9 cellular contexts compared by ENCODE assay signal in genomic region chr19:18425515-18426415, GRCh38. TPM values are rescaled to one million over a fixed set of nuclear protein-coding genes. Genes with fewer than 3 reads are reported as not detected.
DNase-seq lines count a peak whose midpoint lies in the region; ATAC-seq and TF ChIP-seq lines count a peak whose summit lies in the region.
"Had no signal": no experiment of that assay in that cellular context is flagged by ENCODE, and none has a peak within 500 bp of the region (broad histone marks: within the 10 kb centered on the region; RNA-seq: fewer than 3 reads in every experiment).

No MANE protein-coding gene starts in this region.

- H3K4me3 Mint-ChIP-seq in HFFc6 = peak overlapping the region; percentile 63
- H3K4me3 Mint-ChIP-seq: WTC11 had no signal

- no peaks in the 10 kb centered on the region for H3K9me3 Mint-ChIP-seq in HFFc6
- H3K9me3 Mint-ChIP-seq: WTC11 had no signal

- H3K27me3 Mint-ChIP-seq in HFFc6 (ENCODE audit: insufficient read depth) = no peaks in the 10 kb centered on the region; the same call in 1 of the 2 replicates

- H3K27ac ChIP-seq in caudate nucleus (ENCODE audit: low read depth, low read length) = peak overlapping the region; percentile 73
- peak overlapping the region; percentile 55 for H3K27ac ChIP-seq in muscle layer of colon (ENCODE audit: low read depth, low read length)

- peaks cover 49% of the 10 kb centered on the region for H3K4me1 Mint-ChIP-seq in HFFc6 (ENCODE audit: low read depth)

- peak overlapping the region; percentile 90 for H3K27ac Mint-ChIP-seq in HFFc6
- H3K27ac Mint-ChIP-seq: WTC11 had no signal

- H3K4me3 ChIP-seq in muscle layer of colon (ENCODE audit: low read depth in 1 of 2, low read length in 2 of 2) = no peak overlapping the region

- no peaks in the 10 kb centered on the region for H3K9me3 ChIP-seq in muscle layer of colon (ENCODE audit: low read length)

- H3K9ac ChIP-seq in muscle layer of colon (ENCODE audit: low read length) = no peak overlapping the region

- H3K4me1 ChIP-seq in muscle layer of colon (ENCODE audit: insufficient read depth, low read length) = peaks cover 22% of the 10 kb centered on the region

- intact Hi-C loops in left colon (cut with DNase I, micrococcal nuclease) = no loop called here

- H3K27me3 ChIP-seq in muscle layer of colon (ENCODE audit: control insufficient read depth in 1 of 2, insufficient read depth in 2 of 2, low read length in 2 of 2) = no peaks in the 10 kb centered on the region

- no peak for ATAC-seq in GM19397 (IDR thresholded peaks at IDR 0.05; ENCODE audit: unreplicated experiment)
- ATAC-seq in left colon = no peak
- ATAC-seq: WTC11 had no signal

- peak; percentile 50 for TF ChIP-seq CTCF in HFFc6 (IDR thresholded peaks at IDR 0.05)

- no peaks in the 10 kb centered on the region for H3K36me3 ChIP-seq in muscle layer of colon (ENCODE audit: insufficient read depth, low read length)

- DNase-seq in A172 (ENCODE audit: low spot score) (peak; percentile 76), HFFc6 (peak; percentile 74), caudate nucleus (lab: John Stamatoyannopoulos, UW) (peak in 30 of 61 donors; percentile 10 to 70 (median 36)), GOT3 (lab: John Stamatoyannopoulos, UW) (no peak), NCI-H187 (lab: John Stamatoyannopoulos, UW) (no peak), left colon (no peak)

- H3K36me3 Mint-ChIP-seq in HFFc6 (ENCODE audit: low read depth) = no peaks in the 10 kb centered on the region
- H3K36me3 Mint-ChIP-seq: WTC11 had no signal

RNA-seq across cellular contexts. Expression of gene SSBP4, which starts 6.6 kb away (rescaled TPM):
- total RNA-seq in A172 (2014; rRNA removed; shearing (Covaris generic)) = 88.7 and 127 TPM in 2 replicates
- total RNA-seq in HFFc6 (2021; fragmentation: NEBNext Ultra II Directional; extraction: Animal tissue kit (Norgen Biotek cat#: 25700)) = 10 to 100 TPM; 76.4 to 84.3 (median 80.4) TPM
- 10 to 100 TPM; 37.4 to 50.7 TPM for total RNA-seq in left colon

RNA-seq across cellular contexts. Expression of gene ISYNA1, which starts 12.2 kb away (rescaled TPM):
- 0.72 and 0.98 TPM in 2 replicates for total RNA-seq in A172 (2014; rRNA removed; shearing (Covaris generic))
- total RNA-seq in HFFc6 (2021; fragmentation: NEBNext Ultra II Directional; extraction: Animal tissue kit (Norgen Biotek cat#: 25700)) = 1 to 10 TPM; 2.3 to 3.7 (median 3.2) TPM
- 10 to 100 TPM; 14.1 to 15.1 TPM for total RNA-seq in left colon

RNA-seq across cellular contexts. Expression of gene LRRC25, which starts 28.3 kb away (rescaled TPM):
- total RNA-seq in A172 (2014; rRNA removed; shearing (Covaris generic)) = 0.07 TPM in 1 of 2 replicates, not detected in the other
- not detected for total RNA-seq in HFFc6 (2021; fragmentation: NEBNext Ultra II Directional; extraction: Animal tissue kit (Norgen Biotek cat#: 25700))
- 1 to 10 TPM in 1 of 2 donors, under 1 TPM in 1; 0.79 to 5.1 TPM for total RNA-seq in left colon

RNA-seq across cellular contexts. Expression of gene GDF15, which starts 39.8 kb away (rescaled TPM):
- total RNA-seq in A172 (2014; rRNA removed; shearing (Covaris generic)) = 89.8 and 93.9 TPM in 2 replicates
- total RNA-seq in HFFc6 (2021; fragmentation: NEBNext Ultra II Directional; extraction: Animal tissue kit (Norgen Biotek cat#: 25700)) = 10 to 100 TPM; 21.3 to 36.9 (median 24.9) TPM
- 10 to 100 TPM; 32.2 to 87.6 TPM for total RNA-seq in left colon

Comparison
In these comparisons a context has a peak if more than half of its experiments do, and no peak if none do; other contexts are left out.
1. DNase-seq: peak in A172 (single experiment) and HFFc6 (single experiment); none in GOT3 (single experiment), NCI-H187 (0 of 2) and left colon (0 of 2).